ENCODE assay signal across 9 cellular contexts in genomic region chr16:72241930-72242329, GRCh38.
DNase-seq lines count a peak whose midpoint lies in the region; ATAC-seq and TF ChIP-seq lines count a peak whose summit lies in the region.
"Had no signal": no experiment of that assay in that cellular context is flagged by ENCODE, and none has a peak within 500 bp of the region (broad histone marks: within the 10 kb centered on the region; RNA-seq: fewer than 3 reads in every experiment).

No MANE protein-coding gene starts in this region.

- no peaks in the 10 kb centered on the region for H3K27me3 ChIP-seq in HAP-1 (ENCODE audit: low read depth)
- peaks cover 0 to 1% of the 10 kb centered on the region in 2 donors for H3K27me3 ChIP-seq in aorta (ENCODE audit: control insufficient read depth in 1 of 2, insufficient read depth in 2 of 2, low read length in 1 of 2)
- H3K27me3 ChIP-seq: SJCRH30 had no signal

- H3K36me3 ChIP-seq in HAP-1 (replicated peaks) (no peaks in the 10 kb centered on the region), aorta (ENCODE audit: control insufficient read depth in 1 of 2, insufficient read depth in 2 of 2, low read length in 1 of 2) (no peaks in the 10 kb centered on the region)
- H3K36me3 ChIP-seq: SJCRH30 had no signal

- no peaks in the 10 kb centered on the region for H3K36me3 Mint-ChIP-seq in mesothelial cell of epicardium

- H3K27ac Mint-ChIP-seq in mesothelial cell of epicardium: no peak overlapping the region

- no peak for ATAC-seq in HG03439 (IDR thresholded peaks at IDR 0.05; ENCODE audit: unreplicated experiment)
- no peak for ATAC-seq in aorta (ENCODE audit: low FRiP score)
- ATAC-seq in GM21576 (IDR thresholded peaks at IDR 0.05; ENCODE audit: unreplicated experiment): no peak

- peaks cover 11% of the 10 kb centered on the region for H3K4me1 ChIP-seq in HAP-1
- H3K4me1 ChIP-seq in aorta (ENCODE audit: control insufficient read depth in 1 of 2, insufficient read depth in 2 of 2, low read length in 2 of 2): no peaks in the 10 kb centered on the region
- H3K4me1 ChIP-seq: SJCRH30 had no signal

- WGBS in aorta, 2 donors: 34 to 35% methylated on average over 7 of the region's 7 CpGs

- H3K9me3 ChIP-seq in HAP-1: no peaks in the 10 kb centered on the region
- H3K9me3 ChIP-seq in aorta (ENCODE audit: control insufficient read depth, low read length): no peaks in the 10 kb centered on the region
- H3K9me3 ChIP-seq: SJCRH30 had no signal

- peak; percentile 52 for TF ChIP-seq CTCF in mesothelial cell of epicardium (IDR thresholded peaks at IDR 0.05; ENCODE audit: unreplicated experiment)

- intact Hi-C loops in aorta (cut with DNase I): loop anchor here (2.0 to 10.0 kb wide), 3 partner anchors 73 to 225 kb away; no protein-coding TSS in a partner anchor

- H3K4me1 Mint-ChIP-seq in mesothelial cell of epicardium: no peaks in the 10 kb centered on the region

- H3K4me3 ChIP-seq in HAP-1 (no peak overlapping the region), aorta (ENCODE audit: low read length in 2 of 2) (no peak overlapping the region)
- H3K4me3 ChIP-seq: SJCRH30 had no signal

- H3K27ac ChIP-seq in aorta (ENCODE audit: low read depth in 1 of 2, low read length in 2 of 2): no peak overlapping the region
- H3K27ac ChIP-seq: SJCRH30 had no signal

- H3K4me3 Mint-ChIP-seq in mesothelial cell of epicardium: no peak overlapping the region

- peaks cover 9% of the 10 kb centered on the region for H3K9me3 Mint-ChIP-seq in mesothelial cell of epicardium

- in situ Hi-C loops in Caki2 (cut with HindIII; ENCODE audit: low pct_unique_long_range_greater_than_20kb, low sequenced_read_pairs): loop anchor here (25.0 kb wide), 1 partner anchor 220 kb away; no protein-coding TSS in a partner anchor
- in situ Hi-C loops in HAP-1 (cut with MboI; ENCODE audit: low sequenced_read_pairs): loop anchor here (25.0 kb wide), 1 partner anchor 220 kb away; no protein-coding TSS in a partner anchor

- peak; percentile 55 for DNase-seq in Caki2 (ENCODE audit: low read depth)
- peak; percentile 61 to 75 for DNase-seq in HAP-1 (ENCODE audit: low spot score in 2 of 2)
- peak; percentile 62 for DNase-seq in NCI-H748 treated with DMSO at 0.1 percent for 48 hours (lab: John Stamatoyannopoulos, UW)
- DNase-seq in dedifferentiated amniotic fluid mesenchymal stem cell (ENCODE audit: extremely low spot score): peak; percentile 64
- no peak for DNase-seq in mesothelial cell of epicardium (ENCODE audit: low spot score in 2 of 2, unreplicated experiment in 2 of 2)
- no peak for DNase-seq in aorta

- H3K27me3 Mint-ChIP-seq in mesothelial cell of epicardium (ENCODE audit: low read depth): no peaks in the 10 kb centered on the region

Comparison
In these comparisons a context has a peak if more than half of its experiments do, and no peak if none do; other contexts are left out.
1. DNase-seq: peak in Caki2 (single experiment), HAP-1 (2 of 2), NCI-H748 treated with DMSO at 0.1 percent for 48 hours (single experiment) and dedifferentiated amniotic fluid mesenchymal stem cell (single experiment); none in mesothelial cell of epicardium (0 of 2) and aorta (0 of 2).